ENCODE assay signal across 8 cellular contexts in genomic region chr2:114661926-114662670, GRCh38.
DNase-seq lines count a peak whose midpoint lies in the region; ATAC-seq lines count a peak whose summit lies in the region.

No MANE protein-coding gene starts in this region.

- intact Hi-C loops in left colon (cut with DNase I, micrococcal nuclease), result no loop called here

- peak; percentile 31 for DNase-seq in NCI-H82 (lab: John Stamatoyannopoulos, UW)
- DNase-seq in NCI-H82 treated with DMSO at 0.1 percent for 48 hours (lab: John Stamatoyannopoulos, UW; ENCODE audit: unreplicated experiment), result no peak
- DNase-seq in astrocyte of the hippocampus (ENCODE audit: low read depth, low spot score), result peak; percentile 17
- peak in 1 of 2 donors; percentile 4 for DNase-seq in left colon
- peak; percentile 10 for DNase-seq in stimulated activated naive CD8-positive, alpha-beta T cell treated with anti-CD3 and anti-CD28 coated beads, Interleukin-15, Interleukin-2, amounts not matched to agents 100 U/mL and 50 U/mL, for 24 hours

- ATAC-seq in left colon, result peak; percentile 45
- peak; percentile 28 for ATAC-seq in stimulated activated naive CD8-positive, alpha-beta T cell treated with anti-CD3 and anti-CD28 coated beads, Interleukin-15, Interleukin-2, amounts not matched to agents 100 U/mL and 50 U/mL, for 24 hours
- no peak for ATAC-seq in GM21576 (IDR thresholded peaks at IDR 0.05; ENCODE audit: unreplicated experiment)
- ATAC-seq in HG02571 (IDR thresholded peaks at IDR 0.05; ENCODE audit: unreplicated experiment), result no peak
- no peak for ATAC-seq in GM18520 (IDR thresholded peaks at IDR 0.05; ENCODE audit: unreplicated experiment)

Comparison
In these comparisons a context has a peak if more than half of its experiments do, and no peak if none do; other contexts are left out.
1. ATAC-seq: peak in left colon (single experiment) and stimulated activated naive CD8-positive, alpha-beta T cell treated with anti-CD3 and anti-CD28 coated beads, Interleukin-15, Interleukin-2, amounts not matched to agents 100 U/mL and 50 U/mL, for 24 hours (single experiment); none in GM21576 (single experiment), HG02571 (single experiment) and GM18520 (single experiment).